ENCODE assay signal across 1 cellular context in genomic region chr11:66569076-66569475, GRCh38.
A peak's percentile ranks its signal among the peaks of the same experiment; 100 is the strongest.
TF ChIP-seq lines count a peak whose summit lies in the region.

No MANE protein-coding gene starts in this region.

TF ChIP-seq in K562, 482 proteins besides CTCF, POLR2A, EP300 and RAD21:
- TF ChIP-seq ZNF395 (CRISPR knock-in tag; IDR thresholded peaks at IDR 0.05) (peak; percentile 7; the same call in 1 of the 2 replicates), E4F1 (CRISPR knock-in tag; IDR thresholded peaks at IDR 0.05; ENCODE audit: borderline replicate concordance) (no peak), NFIC (IDR thresholded peaks at IDR 0.05) (no peak), TRIM28 (IDR thresholded peaks at IDR 0.05) (no peak), ZNF740 (CRISPR knock-in tag; IDR thresholded peaks at IDR 0.05) (no peak), ZNF740 (tag; IDR thresholded peaks at IDR 0.05) (no peak)
- TF ChIP-seq, protein P1, sequence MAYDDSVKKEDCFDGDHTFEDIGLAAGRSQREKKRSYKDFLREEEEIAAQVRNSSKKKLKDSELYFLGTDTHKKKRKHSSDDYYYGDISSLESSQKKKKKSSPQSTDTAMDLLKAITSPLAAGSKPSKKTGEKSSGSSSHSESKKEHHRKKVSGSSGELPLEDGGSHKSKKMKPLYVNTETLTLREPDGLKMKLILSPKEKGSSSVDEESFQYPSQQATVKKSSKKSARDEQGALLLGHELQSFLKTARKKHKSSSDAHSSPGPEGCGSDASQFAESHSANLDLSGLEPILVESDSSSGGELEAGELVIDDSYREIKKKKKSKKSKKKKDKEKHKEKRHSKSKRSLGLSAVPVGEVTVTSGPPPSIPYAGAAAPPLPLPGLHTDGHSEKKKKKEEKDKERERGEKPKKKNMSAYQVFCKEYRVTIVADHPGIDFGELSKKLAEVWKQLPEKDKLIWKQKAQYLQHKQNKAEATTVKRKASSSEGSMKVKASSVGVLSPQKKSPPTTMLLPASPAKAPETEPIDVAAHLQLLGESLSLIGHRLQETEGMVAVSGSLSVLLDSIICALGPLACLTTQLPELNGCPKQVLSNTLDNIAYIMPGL (CRISPR knock-in tag; IDR thresholded peaks at IDR 0.05): no peak
